23 cellular contexts compared by ENCODE assay signal in the genomic region with DNA sequence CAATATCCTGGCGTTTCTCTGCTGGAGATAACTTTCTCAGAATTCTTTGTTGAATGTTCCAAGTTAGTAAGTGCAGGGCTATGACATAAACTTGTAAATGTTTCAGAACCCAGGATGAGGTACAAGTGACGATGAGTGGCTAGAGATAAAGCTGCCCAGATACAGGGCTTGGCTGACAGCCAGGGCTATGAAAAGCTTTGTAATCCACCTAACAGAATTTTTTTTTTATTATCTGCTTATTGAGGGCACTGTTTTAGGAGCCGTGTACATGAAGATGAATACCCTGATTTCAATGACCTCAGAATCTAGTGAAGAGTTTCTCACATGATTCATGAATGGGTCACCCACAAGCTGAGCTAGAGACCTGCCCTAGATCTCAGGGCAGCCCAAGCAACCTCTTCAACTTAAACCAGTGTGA.
A peak's percentile ranks its signal among the peaks of the same experiment; 100 is the strongest.
DNase-seq lines count a peak whose midpoint lies in the region; ATAC-seq and TF ChIP-seq lines count a peak whose summit lies in the region.
"Had no signal": no experiment of that assay in that cellular context is flagged by ENCODE, and none has a peak within 500 bp of the region (broad histone marks: within the 10 kb centered on the region; RNA-seq: fewer than 3 reads in every experiment).

No MANE protein-coding gene starts in this region.

- peak; percentile 49 for DNase-seq in HS-27A (ENCODE audit: low read depth)
- DNase-seq in T1000 (lab: John Stamatoyannopoulos, UW), result peak; percentile 70
- DNase-seq in erythroblast (lab: John Stamatoyannopoulos, UW), result peak; percentile 29 to 33
- no peak for DNase-seq in smooth muscle cell (lab: John Stamatoyannopoulos, UW; ENCODE audit: unreplicated experiment)
- DNase-seq in NCI-H2029 treated with DMSO at 0.1 percent for 48 hours (lab: John Stamatoyannopoulos, UW), result no peak
- DNase-seq in ascending aorta (ENCODE audit: low spot score in 2 of 2), result no peak
- no peak for DNase-seq in GM23338 (ENCODE audit: low spot score)
- DNase-seq: activated CD4-positive, alpha-beta T cell treated with anti-CD3 and anti-CD28 coated beads for 4 hours; activated effector memory CD4-positive, alpha-beta T cell treated with Interleukin-2 at 50 U/mL for 16 hours; effector CD8-positive, alpha-beta T cell; hippocampal formation; islet precursor cell; mammary epithelial cell; naive B cell; NCI-H1436; NCI-H2171 treated with DMSO at 0.1 percent for 48 hours; NCI-H774; Peyer's patch; SK-N-SH; thyroid gland had no signal

- H3K4me2 ChIP-seq in smooth muscle cell (peak overlapping the region; percentile 69), GM23338 (no peak overlapping the region)
- H3K4me2 ChIP-seq: SK-N-SH had no signal

- H3K9ac ChIP-seq in smooth muscle cell (ENCODE audit: low read depth), result peak overlapping the region; percentile 6
- H3K9ac ChIP-seq: SK-N-SH had no signal

- WGBS in smooth muscle cell (ENCODE audit: low lambda C conversion rate), result 16% methylated on average over 3 of the region's 3 CpGs

- no peaks in the 10 kb centered on the region for H3K4me1 ChIP-seq in smooth muscle cell (ENCODE audit: low read depth)
- H3K4me1 ChIP-seq in ascending aorta, result no peaks in the 10 kb centered on the region
- H3K4me1 ChIP-seq in GM23338 (ENCODE audit: insufficient read depth), result no peaks in the 10 kb centered on the region
- H3K4me1 ChIP-seq: Peyer's patch, right atrium auricular region, thyroid gland had no signal

- no peaks in the 10 kb centered on the region; the same call in 1 of the 2 replicates for H3K9me2 ChIP-seq in GM23338 (ENCODE audit: insufficient read depth)
- H3K9me2 ChIP-seq: SK-N-SH had no signal

- H3K36me3 Mint-ChIP-seq in GM23338 (ENCODE audit: low read depth), result no peaks in the 10 kb centered on the region; the same call in 2 of the 3 replicates
- H3K36me3 Mint-ChIP-seq: naive B cell had no signal

- no peaks in the 10 kb centered on the region for H3K79me2 ChIP-seq in smooth muscle cell (ENCODE audit: low read depth)
- no peaks in the 10 kb centered on the region for H3K79me2 ChIP-seq in GM23338 (replicated peaks; ENCODE audit: insufficient read depth)

- no peaks in the 10 kb centered on the region for H3K27me3 Mint-ChIP-seq in GM23338 (ENCODE audit: insufficient read depth, low read depth, poor library complexity)
- H3K27me3 Mint-ChIP-seq: naive B cell had no signal

- H3K27me3 ChIP-seq in smooth muscle cell (ENCODE audit: low read depth) (no peaks in the 10 kb centered on the region), ascending aorta (no peaks in the 10 kb centered on the region), GM23338 (ENCODE audit: insufficient read depth) (no peaks in the 10 kb centered on the region)
- H3K27me3 ChIP-seq: Peyer's patch, right atrium auricular region, thyroid gland had no signal

- H3K9me3 Mint-ChIP-seq in GM23338, result peaks cover 2% of the 10 kb centered on the region; the same call in 1 of the 3 replicates

- no peak overlapping the region for H3K4me3 ChIP-seq in smooth muscle cell
- no peak overlapping the region for H3K4me3 ChIP-seq in ascending aorta
- no peak overlapping the region for H3K4me3 ChIP-seq in GM23338
- H3K4me3 ChIP-seq: Peyer's patch, right atrium auricular region, thyroid gland had no signal

- TF ChIP-seq POLR2A in erythroblast (IDR thresholded peaks at IDR 0.05; ENCODE audit: low read length), result no peak

- no peak overlapping the region for H2AFZ ChIP-seq in smooth muscle cell (ENCODE audit: low read depth)
- H2AFZ ChIP-seq in GM23338, result no peak overlapping the region

- H3K4me3 Mint-ChIP-seq in GM23338, result no peak overlapping the region
- H3K4me3 Mint-ChIP-seq: B cell; naive B cell; stimulated activated memory B cell treated with anti-CD40 and anti-IgM and Interleukin-4, amounts not matched to agents 10 μg/mL and 1 μg/mL and 100 μg/mL, for 72 hours had no signal

- H3K9me3 ChIP-seq in smooth muscle cell (replicated peaks; ENCODE audit: low read depth), result peaks cover 6% of the 10 kb centered on the region
- H3K9me3 ChIP-seq in ascending aorta, result peaks cover 4 to 18% of the 10 kb centered on the region in 2 donors
- H3K9me3 ChIP-seq: Peyer's patch, SK-N-SH, thyroid gland had no signal

- H3K36me3 ChIP-seq in smooth muscle cell (ENCODE audit: low read depth) (peaks cover 4% of the 10 kb centered on the region), ascending aorta (no peaks in the 10 kb centered on the region), GM23338 (ENCODE audit: insufficient read depth) (no peaks in the 10 kb centered on the region)
- H3K36me3 ChIP-seq: Peyer's patch, right atrium auricular region, thyroid gland had no signal

- intact Hi-C loops in ascending aorta (cut with DNase I), result no loop called here

- H4K20me1 ChIP-seq in smooth muscle cell (ENCODE audit: low read depth) (no peaks in the 10 kb centered on the region), GM23338 (replicated peaks; ENCODE audit: insufficient read depth) (no peaks in the 10 kb centered on the region)

- H3K27ac Mint-ChIP-seq in GM23338, result no peak overlapping the region
- H3K27ac Mint-ChIP-seq: B cell; naive B cell; stimulated activated memory B cell treated with anti-CD40 and anti-IgM and Interleukin-4, amounts not matched to agents 10 μg/mL and 1 μg/mL and 100 μg/mL, for 72 hours had no signal

- ATAC-seq in GM23338, result no peak
- ATAC-seq: stimulated activated memory B cell treated with anti-CD40 and anti-IgM and Interleukin-4, amounts not matched to agents 10 μg/mL and 1 μg/mL and 100 μg/mL, for 72 hours had no signal

- H3K27ac ChIP-seq in smooth muscle cell (ENCODE audit: low read depth) (peak overlapping the region; percentile 58), ascending aorta (no peak overlapping the region), GM23338 (ENCODE audit: low read depth) (no peak overlapping the region)
- H3K27ac ChIP-seq: Peyer's patch, right atrium auricular region, thyroid gland had no signal

- TF ChIP-seq CTCF in smooth muscle cell (IDR thresholded peaks at IDR 0.05; ENCODE audit: borderline replicate concordance, insufficient read depth, poor library complexity, severe bottlenecking) (no peak), ascending aorta (IDR thresholded peaks at IDR 0.05) (no peak), GM23338 (conservative IDR thresholded peaks at IDR 0.05; ENCODE audit: low read depth in 2 of 2) (no peak)

- no peaks in the 10 kb centered on the region for H3K4me1 Mint-ChIP-seq in GM23338
- H3K4me1 Mint-ChIP-seq: B cell; naive B cell; stimulated activated memory B cell treated with anti-CD40 and anti-IgM and Interleukin-4, amounts not matched to agents 10 μg/mL and 1 μg/mL and 100 μg/mL, for 72 hours had no signal

- H3F3A ChIP-seq in smooth muscle cell (ENCODE audit: low read depth) (no peaks in the 10 kb centered on the region), GM23338 (replicated peaks; ENCODE audit: low read depth) (no peaks in the 10 kb centered on the region)

TF ChIP-seq in GM23338, 12 proteins besides CTCF, POLR2A, EP300 and RAD21 (continues in another document):
- TF ChIP-seq ZNF114 (CRISPR knock-in tag; IDR thresholded peaks at IDR 0.05) (no peak), EZH2phosphoT487 (IDR thresholded peaks at IDR 0.05; ENCODE audit: unreplicated experiment) (no peak), NANOG (IDR thresholded peaks at IDR 0.05; ENCODE audit: borderline replicate concordance) (no peak), STAT1 (IDR thresholded peaks at IDR 0.05; ENCODE audit: unreplicated experiment) (no peak), POLR2AphosphoS5 (IDR thresholded peaks at IDR 0.05; ENCODE audit: low read depth) (no peak), EZH2 (IDR thresholded peaks at IDR 0.05; ENCODE audit: low read depth, unreplicated experiment) (no peak)

Comparison
In these comparisons a context has a peak if more than half of its experiments do, and no peak if none do; other contexts are left out.
1. DNase-seq: peak in HS-27A (single experiment), T1000 (single experiment) and erythroblast (2 of 2); none in smooth muscle cell (single experiment), NCI-H2029 treated with DMSO at 0.1 percent for 48 hours (single experiment), ascending aorta (0 of 2) and GM23338 (single experiment).